In the genomic region with DNA sequence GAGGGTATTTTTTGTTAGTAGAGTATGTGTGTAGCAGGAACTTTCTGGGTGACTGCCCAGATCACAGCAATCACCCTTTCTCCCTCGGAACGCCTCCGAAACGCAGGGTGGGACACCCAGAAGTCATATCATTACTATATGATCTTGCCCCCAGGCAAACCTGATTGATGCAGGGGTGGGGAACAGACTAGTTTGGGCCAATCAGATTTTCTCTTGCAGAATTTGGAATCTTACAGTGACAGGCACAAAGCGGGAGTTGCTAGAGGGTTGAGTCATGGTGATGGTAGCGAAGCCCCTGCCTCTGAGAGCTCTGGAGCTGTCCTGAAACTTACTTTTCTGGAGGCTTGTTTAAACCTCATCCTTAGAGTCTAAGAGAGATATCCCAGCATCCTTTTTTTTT, we compare ENCODE assay signal across 19 cellular contexts. TPM values are rescaled to one million over a fixed set of nuclear protein-coding genes. Genes with fewer than 3 reads are reported as not detected.
DNase-seq lines count a peak whose midpoint lies in the region; ATAC-seq, FAIRE-seq and TF ChIP-seq lines count a peak whose summit lies in the region.
"Had no signal": no experiment of that assay in that cellular context is flagged by ENCODE, and none has a peak within 500 bp of the region (broad histone marks: within the 10 kb centered on the region; RNA-seq: fewer than 3 reads in every experiment).

No MANE protein-coding gene starts in this region.

- no peaks in the 10 kb centered on the region for H3K79me1 ChIP-seq in mesendoderm (ENCODE audit: low read length)

- no peaks in the 10 kb centered on the region for H3K9me3 ChIP-seq in K562 (replicated peaks; ENCODE audit: control insufficient read depth, insufficient read depth, low read depth, low read length)
- H3K9me3 ChIP-seq: Caco-2 had no signal

- H3K4me3 ChIP-seq in K562, result no peak overlapping the region
- H3K4me3 ChIP-seq in mesendoderm (ENCODE audit: low read length), result no peak overlapping the region

- FAIRE-seq in K562 (lab: Jason Lieb, UNC), result no peak
- FAIRE-seq: D721Med had no signal

- H3K36me3 ChIP-seq in K562 (ENCODE audit: control insufficient read depth, insufficient read depth, low read length) (no peaks in the 10 kb centered on the region), mesendoderm (ENCODE audit: control insufficient read depth, insufficient read depth, low read length) (no peaks in the 10 kb centered on the region)

- intact Hi-C loops in K562 (cut with micrococcal nuclease), result no loop called here

- H3K9me1 ChIP-seq in K562 (ENCODE audit: control insufficient read depth, insufficient read depth, low read length), result no peaks in the 10 kb centered on the region

- CTCF ChIA-PET in K562 (lab: Yijun Ruan, JAX; ENCODE audit: low intra/inter-chr PET ratio), result no interaction called here

- H3K4ac ChIP-seq in mesendoderm (ENCODE audit: low read depth, low read length), result no peak overlapping the region

- DNase-seq in EH (ENCODE audit: low read depth) (peak; percentile 12), NCI-H69 (lab: John Stamatoyannopoulos, UW) (peak; percentile 43), K562 (ENCODE audit: extremely low read depth in 1 of 4, low spot score in 3 of 4) (peak; percentile 38 to 48 (median 44)), mesendoderm (peak; percentile 31), SKM-1 treated with dmso at 0.1 percent for 144 hours (lab: John Stamatoyannopoulos, UW; ENCODE audit: unreplicated experiment) (no peak), ecto neural progenitor cell (ENCODE audit: low spot score) (no peak)
- DNase-seq: C1 segment of cervical spinal cord; Caco-2; CD4-positive, CD25-positive, alpha-beta regulatory T cell; CD8-positive, alpha-beta memory T cell; GF-D8; GOT3; H7 had no signal

- no peak overlapping the region for H3K23ac ChIP-seq in mesendoderm (ENCODE audit: low read length)

- in situ Hi-C loops in K562 (cut with MboI), result no loop called here

- no TSS peak for BruUV-seq in K562 (replicated peaks; lab: Mats Ljungman, UMichigan)

- no peak for TF ChIP-seq POLR2A in K562 (conservative IDR thresholded peaks at IDR 0.05)

- H3K27me3 ChIP-seq in K562 (ENCODE audit: control insufficient read depth in 2 of 2, insufficient read depth in 2 of 2, low read length in 2 of 2), result no peaks in the 10 kb centered on the region
- no peaks in the 10 kb centered on the region for H3K27me3 ChIP-seq in mesendoderm (ENCODE audit: insufficient read depth, low read length, poor library complexity)

- POLR2A ChIA-PET in K562 (lab: Yijun Ruan, JAX), result interaction anchor here (0.6 to 3.1 kb wide), 2 partner anchors 16 to 337 kb away, joined by 3 to 13 read pairs; a partner anchor contains a TSS

- H3K4me2 ChIP-seq in K562 (ENCODE audit: insufficient read depth, low read length) (peak overlapping the region; percentile 49), mesendoderm (ENCODE audit: low read length) (no peak overlapping the region)
- H3K4me2 ChIP-seq: KMS-11 had no signal

- peaks cover 26 to 42% of the 10 kb centered on the region in 2 experiments; a peak in 4 of 5 replicates for H3K4me1 ChIP-seq in K562 (replicated peaks in 1 of 2; ENCODE audit: control insufficient read depth in 2 of 2, insufficient read depth in 2 of 2, low read length in 2 of 2)
- no peaks in the 10 kb centered on the region for H3K4me1 ChIP-seq in mesendoderm (ENCODE audit: control insufficient read depth, low read depth, low read length)
- H3K4me1 ChIP-seq: Caco-2 had no signal

- H4K20me1 ChIP-seq in K562 (replicated peaks; ENCODE audit: control insufficient read depth, insufficient read depth, low read length), result no peaks in the 10 kb centered on the region

- H3K18ac ChIP-seq in mesendoderm (ENCODE audit: low read length), result no peak overlapping the region

- H2BK15ac ChIP-seq in mesendoderm (replicated peaks; ENCODE audit: low read depth), result no peak overlapping the region

- no peak for TF ChIP-seq RAD21 in K562 (CRISPR knock-in tag; conservative IDR thresholded peaks at IDR 0.05 in 1 of 2, IDR thresholded peaks at IDR 0.05 in 1 of 2)

- peak overlapping the region; percentile 47; the same call in 1 of the 2 replicates for H2AFZ ChIP-seq in K562 (ENCODE audit: low read depth, low read length)

- TF ChIP-seq EP300 in K562 (IDR thresholded peaks at IDR 0.05; ENCODE audit: low read length), result no peak

- H4K8ac ChIP-seq in mesendoderm (ENCODE audit: low read depth, low read length), result no peak overlapping the region

- H4K5ac ChIP-seq in mesendoderm (ENCODE audit: low read length), result no peak overlapping the region

- H3K56ac ChIP-seq in mesendoderm (ENCODE audit: low read length), result no peak overlapping the region

- H2AK5ac ChIP-seq in mesendoderm (ENCODE audit: low read length), result no peak overlapping the region

- H3K79me2 ChIP-seq in K562 (ENCODE audit: control insufficient read depth, insufficient read depth, low read length), result no peaks in the 10 kb centered on the region
- no peaks in the 10 kb centered on the region for H3K79me2 ChIP-seq in mesendoderm (ENCODE audit: control insufficient read depth, insufficient read depth, low read length)

- no peak overlapping the region for H2BK120ac ChIP-seq in mesendoderm (ENCODE audit: low read depth, low read length)

- H3K9ac ChIP-seq in K562 (ENCODE audit: insufficient read depth in 1 of 2, low read depth in 2 of 2, low read length in 2 of 2) (peak overlapping the region in 1 of 2 experiments; percentile 23; a peak in 1 of 4 replicates), mesendoderm (ENCODE audit: low read length) (no peak overlapping the region)
- H3K9ac ChIP-seq: KMS-11 had no signal

- no peak for TF ChIP-seq CTCF in K562 (IDR thresholded peaks at IDR 0.05 in 2 of 3, conservative IDR thresholded peaks at IDR 0.05 in 1 of 3; ENCODE audit: insufficient read depth in 2 of 3, low read depth in 1 of 3, low read length in 3 of 3)

- H2BK5ac ChIP-seq in mesendoderm (ENCODE audit: low read length), result no peak overlapping the region

- H3K27ac ChIP-seq in K562 (ENCODE audit: extremely low read depth, low read depth, low read length), result peak overlapping the region; percentile 37; the same call in 1 of the 3 replicates
- H3K27ac ChIP-seq in mesendoderm (ENCODE audit: low read depth, low read length), result no peak overlapping the region
- H3K27ac ChIP-seq: KMS-11 had no signal

- ATAC-seq in K562 (peak; percentile 44), HG03460 (IDR thresholded peaks at IDR 0.05; ENCODE audit: unreplicated experiment) (no peak), GM21717 (IDR thresholded peaks at IDR 0.05; ENCODE audit: unreplicated experiment) (no peak)
- ATAC-seq: HCT116 had no signal

- WGBS in K562 (ENCODE audit: insufficient coverage, low coverage, missing lambda C conversion rate), result 6% methylated on average over 6 of the region's 6 CpGs
- WGBS in mesendoderm (ENCODE audit: extremely low coverage, insufficient coverage, low lambda C conversion rate), result no CpG with 5 or more reads among the region's 6 CpGs

TF ChIP-seq in K562, 482 proteins besides CTCF, POLR2A, EP300 and RAD21 (continues in another document):
- TF ChIP-seq ZNF586 (CRISPR knock-in tag; conservative IDR thresholded peaks at IDR 0.05) (no peak), TAF7 (tag; IDR thresholded peaks at IDR 0.05) (no peak), C11orf30 (IDR thresholded peaks at IDR 0.05; ENCODE audit: low read depth) (0 out of 2 replicates have a peak, but pooled peaks have one; percentile 9), ZBTB7A (IDR thresholded peaks at IDR 0.05; ENCODE audit: borderline replicate concordance, control insufficient read depth, low read depth, low read length) (peak; percentile 40; the same call in 1 of the 2 replicates), ZNF146 (CRISPR knock-in tag; IDR thresholded peaks at IDR 0.05; ENCODE audit: unreplicated experiment) (no peak), LEF1 (IDR thresholded peaks at IDR 0.05) (0 out of 2 replicates have a peak, but pooled peaks have one; percentile 7)

RNA-seq across cellular contexts. Expression of a gene that starts 16.5 kb away (rescaled TPM):
- 199 and 338 TPM in 2 replicates for total RNA-seq in K562 (2011; cell fraction: chromatin; rRNA removed; ENCODE audit: low replicate concordance)
- 617 and 635 TPM in 2 replicates for total RNA-seq in K562 (2011; cell fraction: nucleolus; rRNA removed)
- total RNA-seq in K562 (2011; cell fraction: nucleoplasm; rRNA removed), result 415 and 481 TPM in 2 replicates
- total RNA-seq in K562 (2014; rRNA removed) (168 and 219 TPM in 2 replicates), K562 (2014; rRNA removed; fragmentation: Illumina TruSeq; extraction: Trizol) (255 and 266 TPM in 2 replicates), K562 (2015; rRNA removed; fragmentation: Illumina TruSeq; extraction: Trizol) (334 and 390 TPM in 2 replicates), K562 (2021) (235 and 236 TPM in 2 replicates)
- polyA plus RNA-seq in K562 (2011; rRNA removed) (421 and 458 TPM in 2 replicates), K562 (2014; fragmentation: Illumina TruSeq; extraction: Trizol) (325 TPM in 2 replicates), K562 (2014; fragmentation: Nextera tagmentation; extraction: Ambion mirVana) (100 to 1,000 TPM; 487 to 548 TPM), K562 (2014; rRNA removed) (186 and 201 TPM in 2 replicates)
- polyA plus RNA-seq in K562 (2011; cell fraction: cytosol; rRNA removed), result 436 and 437 TPM in 2 replicates
- polyA plus RNA-seq in K562 (2011; cell fraction: nucleus; rRNA removed), result 243 and 268 TPM in 2 replicates
- polyA plus RNA-seq in K562 (2012), result 288 and 388 TPM in 2 replicates
- 373 and 436 TPM in 2 replicates for polyA minus RNA-seq in K562 (2011; rRNA and poly(A)+ RNA removed)
- 302 and 328 TPM in 2 replicates for polyA minus RNA-seq in K562 (2011; cell fraction: cytosol; rRNA and poly(A)+ RNA removed)
- 75.8 and 117 TPM in 2 replicates for polyA minus RNA-seq in K562 (2011; cell fraction: nucleus; rRNA and poly(A)+ RNA removed)
- 236 TPM for polyA plus RNA-seq in mesendoderm (2013, experiment 1 of 2)
- 234 TPM for polyA plus RNA-seq in mesendoderm (2013, experiment 2 of 2)

RNA-seq across cellular contexts. Expression of a gene that starts 16.7 kb away (rescaled TPM):
- total RNA-seq in K562 (2011; cell fraction: chromatin; rRNA removed; ENCODE audit: low replicate concordance), result 1.4 and 3.1 TPM in 2 replicates
- total RNA-seq in K562 (2011; cell fraction: nucleolus; rRNA removed), result 0.92 and 1.3 TPM in 2 replicates
- total RNA-seq in K562 (2011; cell fraction: nucleoplasm; rRNA removed), result 0.46 and 0.95 TPM in 2 replicates
- total RNA-seq in K562 (2014; rRNA removed) (0.90 and 1.00 TPM in 2 replicates), K562 (2014; rRNA removed; fragmentation: Illumina TruSeq; extraction: Trizol) (0.67 and 1.1 TPM in 2 replicates), K562 (2015; rRNA removed; fragmentation: Illumina TruSeq; extraction: Trizol) (0.68 and 0.76 TPM in 2 replicates), K562 (2021) (0.78 and 0.85 TPM in 2 replicates)
- polyA plus RNA-seq in K562 (2011; rRNA removed) (0.50 and 1.0 TPM in 2 replicates), K562 (2014; fragmentation: Illumina TruSeq; extraction: Trizol) (1.1 and 1.5 TPM in 2 replicates), K562 (2014; fragmentation: Nextera tagmentation; extraction: Ambion mirVana) (under 1 TPM; 0.21 to 0.41 TPM), K562 (2014; rRNA removed) (1.2 and 1.5 TPM in 2 replicates)
- polyA plus RNA-seq in K562 (2011; cell fraction: cytosol; rRNA removed), result 0.60 and 1.0 TPM in 2 replicates
- 1.1 TPM in 2 replicates for polyA plus RNA-seq in K562 (2011; cell fraction: nucleus; rRNA removed)
- polyA plus RNA-seq in K562 (2012), result 0.62 and 0.81 TPM in 2 replicates
- 1.2 and 1.7 TPM in 2 replicates for polyA minus RNA-seq in K562 (2011; rRNA and poly(A)+ RNA removed)
- 0.86 TPM in 1 of 2 replicates, not detected in the other for polyA minus RNA-seq in K562 (2011; cell fraction: cytosol; rRNA and poly(A)+ RNA removed)
- 0.40 and 2.1 TPM in 2 replicates for polyA minus RNA-seq in K562 (2011; cell fraction: nucleus; rRNA and poly(A)+ RNA removed)
- polyA plus RNA-seq in mesendoderm (2013, experiment 1 of 2), result 0.70 TPM
- polyA plus RNA-seq in mesendoderm (2013, experiment 2 of 2), result 0.39 TPM
- total RNA-seq: HT-29 had no signal

Comparison
In these comparisons a context has a peak if more than half of its experiments do, and no peak if none do; other contexts are left out.
1. DNase-seq: peak in EH (single experiment), NCI-H69 (single experiment), K562 (4 of 4) and mesendoderm (single experiment); none in SKM-1 treated with dmso at 0.1 percent for 144 hours (single experiment) and ecto neural progenitor cell (single experiment).